In the genomic region with DNA sequence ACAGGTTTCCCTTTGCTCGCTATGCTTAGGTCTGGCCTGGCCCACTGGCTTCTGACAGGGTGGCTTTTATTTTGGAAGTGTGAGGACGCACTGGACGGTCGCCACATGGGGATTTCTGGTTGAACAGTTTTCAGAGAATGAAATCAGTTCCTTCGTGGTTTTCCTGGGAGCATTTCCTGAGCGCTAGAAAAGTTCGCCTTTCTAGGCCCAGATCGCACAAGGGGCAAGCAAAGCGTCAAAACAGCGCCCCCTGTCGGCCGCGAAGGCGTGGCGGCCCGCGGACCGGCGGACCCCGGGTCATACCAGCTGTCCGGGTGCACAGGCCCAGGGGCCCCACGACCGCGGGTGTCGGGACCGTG, we compare ENCODE assay signal across 8 cellular contexts. TPM values are rescaled to one million over a fixed set of nuclear protein-coding genes. Genes with fewer than 3 reads are reported as not detected.
DNase-seq lines count a peak whose midpoint lies in the region; ATAC-seq, FAIRE-seq and TF ChIP-seq lines count a peak whose summit lies in the region.

No MANE protein-coding gene starts in this region.

- H3K4me1 ChIP-seq in parathyroid adenoma (peaks cover 3% of the 10 kb centered on the region), thyroid gland (peaks cover 6 to 23% of the 10 kb centered on the region in 2 donors)

- WGBS in thyroid gland, 2 donors, result 13 to 14% methylated on average over 6 to 14 of the region's 26 CpGs

- peak; percentile 85 for TF ChIP-seq CTCF in GM10248 (IDR thresholded peaks at IDR 0.05; ENCODE audit: control extremely low read depth, extremely low read depth, low read depth, missing control alignments)
- TF ChIP-seq CTCF in parathyroid adenoma (IDR thresholded peaks at IDR 0.05), result peak; percentile 45
- peak; percentile 57 to 94 (median 70) for TF ChIP-seq CTCF in thyroid gland (IDR thresholded peaks at IDR 0.05)

- H3K27me3 ChIP-seq in parathyroid adenoma (ENCODE audit: control insufficient read depth, insufficient read depth, low read length), result no peaks in the 10 kb centered on the region
- no peaks in the 10 kb centered on the region for H3K27me3 ChIP-seq in thyroid gland

- POLR2A ChIA-PET in GM10248 (lab: Yijun Ruan, JAX), result no interaction called here

- H3K4me2 ChIP-seq in parathyroid adenoma (ENCODE audit: low read length), result peak overlapping the region; percentile 77

- CTCF ChIA-PET in GM10248 (lab: Yijun Ruan, JAX), result interaction anchor here (0.7 to 7.2 kb wide), 16 partner anchors 9 to 363 kb away, joined by 3 to 213 read pairs (median 3); partner anchors contain the start of genes CALCB and CYP2R1
- CTCF ChIA-PET in activated naive CD4-positive, alpha-beta T cell treated with anti-CD3 and anti-CD28 coated beads, Interleukin-2, amount 10 ng/mL, durations not matched to agents 7 days and 5 days (lab: Charles Lee), result interaction anchor here (1.0 to 8.0 kb wide), 7 partner anchors 10 to 389 kb away, joined by 3 to 134 read pairs (median 5); partner anchors contain the start of genes CALCB and CYP2R1

- H2AFZ ChIP-seq in parathyroid adenoma, result peak overlapping the region; percentile 73

- H3K4me1 Mint-ChIP-seq in activated naive CD4-positive, alpha-beta T cell treated with anti-CD3 and anti-CD28 coated beads, Interleukin-2, amount 10 ng/mL, durations not matched to agents 7 days and 5 days, result peaks cover 54% of the 10 kb centered on the region

- H3K36me3 ChIP-seq in parathyroid adenoma (ENCODE audit: control insufficient read depth, insufficient read depth, low read length) (no peaks in the 10 kb centered on the region), thyroid gland (no peaks in the 10 kb centered on the region)

- no peaks in the 10 kb centered on the region for H3K9me3 Mint-ChIP-seq in activated naive CD4-positive, alpha-beta T cell treated with anti-CD3 and anti-CD28 coated beads, Interleukin-2, amount 10 ng/mL, durations not matched to agents 7 days and 5 days

- H3K9ac ChIP-seq in parathyroid adenoma, result no peak overlapping the region

- peak overlapping the region; percentile 90 for H3K27ac Mint-ChIP-seq in activated naive CD4-positive, alpha-beta T cell treated with anti-CD3 and anti-CD28 coated beads, Interleukin-2, amount 10 ng/mL, durations not matched to agents 7 days and 5 days

- FAIRE-seq in RCC 7860 (lab: Jason Lieb, UNC), result no peak

- H3K27ac ChIP-seq in parathyroid adenoma, result no peak overlapping the region
- no peak overlapping the region for H3K27ac ChIP-seq in thyroid gland

- peak; percentile 73 for DNase-seq in GM10248 (ENCODE audit: extremely low spot score)
- peak; percentile 49 for DNase-seq in RCC 7860 (ENCODE audit: low spot score)
- peak; percentile 85 for DNase-seq in activated naive CD4-positive, alpha-beta T cell treated with anti-CD3 and anti-CD28 coated beads, Interleukin-2, amount 10 ng/mL, durations not matched to agents 7 days and 5 days
- DNase-seq in Right ventricle myocardium inferior (ENCODE audit: missing footprints), result peak; percentile 93
- peak; percentile 68 to 75 for DNase-seq in thyroid gland
- no peak for DNase-seq in NCI-H2171 (lab: John Stamatoyannopoulos, UW)

- H3K4me3 ChIP-seq in parathyroid adenoma (ENCODE audit: low read depth, low read length) (peak overlapping the region; percentile 34), thyroid gland (replicated peaks in 1 of 3) (peak overlapping the region; percentile 2 to 73 (median 39))

- no peak for TF ChIP-seq POLR2A in thyroid gland (IDR thresholded peaks at IDR 0.05)

- peak overlapping the region; percentile 93 for H3K4me3 Mint-ChIP-seq in activated naive CD4-positive, alpha-beta T cell treated with anti-CD3 and anti-CD28 coated beads, Interleukin-2, amount 10 ng/mL, durations not matched to agents 7 days and 5 days

- peak; percentile 44 for ATAC-seq in HG02763 (IDR thresholded peaks at IDR 0.05; ENCODE audit: unreplicated experiment)
- peak; percentile 85 for ATAC-seq in Right ventricle myocardium inferior

- intact Hi-C loops in Right ventricle myocardium inferior (cut with DNase I), result loop anchor here (1.0 to 5.0 kb wide), 3 partner anchors 262 to 382 kb away; partner anchors contain the start of genes PDE3B and PSMA1
- intact Hi-C loops in thyroid gland (cut with DNase I), result loop anchor here (5.0 kb wide), 1 partner anchor 173 kb away; no protein-coding TSS in a partner anchor

- H3K27me3 Mint-ChIP-seq in activated naive CD4-positive, alpha-beta T cell treated with anti-CD3 and anti-CD28 coated beads, Interleukin-2, amount 10 ng/mL, durations not matched to agents 7 days and 5 days, result no peaks in the 10 kb centered on the region

- no peaks in the 10 kb centered on the region for H3K36me3 Mint-ChIP-seq in activated naive CD4-positive, alpha-beta T cell treated with anti-CD3 and anti-CD28 coated beads, Interleukin-2, amount 10 ng/mL, durations not matched to agents 7 days and 5 days

- H3K9me3 ChIP-seq in parathyroid adenoma (ENCODE audit: control insufficient read depth, low read length) (no peaks in the 10 kb centered on the region), thyroid gland (no peaks in the 10 kb centered on the region)

- no peaks in the 10 kb centered on the region for H3K79me2 ChIP-seq in parathyroid adenoma

RNA-seq across cellular contexts. Expression of gene CYP2R1, which starts 12.7 kb away (rescaled TPM):
- total RNA-seq in Right ventricle myocardium inferior (7.0 TPM), thyroid gland (10 to 100 TPM; 10.2 to 24.1 (median 19.8) TPM)
